Comparison of ENCODE assay signal across 15 cellular contexts in genomic region chr22:26744892-26745808, GRCh38.
"Had no signal": no experiment of that assay in that cellular context is flagged by ENCODE, and none has a peak within 500 bp of the region (broad histone marks: within the 10 kb centered on the region; RNA-seq: fewer than 3 reads in every experiment).

No MANE protein-coding gene starts in this region.

- H3K9me3 ChIP-seq: adrenal gland, left lung, pancreas, stomach, thoracic aorta, vagina had no signal

- H3K4me1 ChIP-seq: left lung, stomach, vagina had no signal

- H3K27ac ChIP-seq: adrenal gland, left lung, pancreas, stomach, thoracic aorta, vagina, VCaP had no signal

- H3K4me3 ChIP-seq: adrenal gland, left lung, pancreas, stomach, thoracic aorta, vagina had no signal

- DNase-seq: activated CD4-positive, alpha-beta T cell treated with anti-CD3 and anti-CD28 coated beads for 36 hours; activated CD8-positive, alpha-beta T cell treated with anti-CD3 and anti-CD28 coated beads, Interleukin-2, amount 10 ng/mL, durations not matched to agents 7 days and 5 days; activated naive CD4-positive, alpha-beta T cell treated with anti-CD3 and anti-CD28 coated beads, Interleukin-2, amount 10 ng/mL, durations not matched to agents 7 days and 5 days; adrenal gland; foreskin fibroblast; left lung; mesendoderm; pancreas; retina; stomach; T-helper 1 cell had no signal

- ATAC-seq: activated CD4-positive, alpha-beta T cell treated with anti-CD3 and anti-CD28 coated beads for 36 hours; activated CD8-positive, alpha-beta T cell treated with anti-CD3 and anti-CD28 coated beads, Interleukin-2, amount 10 ng/mL, durations not matched to agents 7 days and 5 days; esophagus mucosa; left lung had no signal

- FAIRE-seq: pancreas had no signal

- H3K36me3 ChIP-seq: adrenal gland, left lung, pancreas, thoracic aorta, vagina had no signal

- H3K27me3 ChIP-seq: adrenal gland, left lung, pancreas, stomach, vagina had no signal
